ENCODE assay signal across 25 cellular contexts in the genomic region with DNA sequence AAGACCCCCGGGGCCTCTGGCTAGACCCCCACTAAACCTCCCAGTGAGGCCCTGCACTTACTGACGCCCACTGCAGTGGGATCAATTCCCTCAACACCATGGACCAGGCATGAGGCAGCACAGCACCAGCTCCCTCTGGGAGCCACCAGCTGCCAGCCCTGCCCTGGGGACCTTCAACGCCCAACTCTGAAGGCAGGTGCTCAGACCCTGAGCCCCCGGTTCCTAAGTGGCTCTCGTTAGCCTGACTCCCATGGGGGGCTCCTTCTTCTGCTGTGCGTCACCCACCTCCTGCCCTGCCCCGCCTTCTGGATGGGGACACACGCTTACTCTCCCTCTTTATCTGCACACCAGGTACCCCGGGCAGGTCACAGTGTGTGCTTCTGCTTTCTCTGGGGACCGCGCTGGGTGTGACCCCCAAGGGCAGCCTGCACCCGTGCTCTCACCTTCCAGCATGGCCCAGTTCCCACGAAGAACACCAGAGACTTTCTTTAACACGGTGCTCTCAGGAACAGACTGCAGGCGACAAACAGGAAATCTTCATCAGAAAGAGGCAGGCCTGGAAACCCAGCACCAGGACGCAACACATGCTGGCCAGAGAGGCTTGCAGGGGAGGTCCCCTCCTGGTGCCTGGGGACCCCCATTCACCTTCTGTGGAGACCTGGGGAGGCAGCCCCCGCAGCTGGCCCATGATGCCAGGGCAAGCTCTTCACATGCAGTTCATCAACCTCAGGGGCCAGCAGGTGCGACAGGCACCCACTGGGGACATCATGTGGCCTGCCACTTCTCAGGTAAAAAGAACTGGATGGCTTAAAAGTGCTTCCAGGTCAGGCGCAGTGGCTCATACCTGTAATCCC.
"Had no signal": no experiment of that assay in that cellular context is flagged by ENCODE, and none has a peak within 500 bp of the region (broad histone marks: within the 10 kb centered on the region; RNA-seq: fewer than 3 reads in every experiment).

No MANE protein-coding gene starts in this region.

- H3K9me3 Mint-ChIP-seq: activated CD4-positive, alpha-beta memory T cell treated with anti-CD3 and anti-CD28 coated beads for 36 hours; activated naive CD8-positive, alpha-beta T cell treated with anti-CD3 and anti-CD28 coated beads, Interleukin-2, amount 10 ng/mL, durations not matched to agents 7 days and 5 days; activated T-helper 17 cell treated with anti-CD3 and anti-CD28 coated beads, Interleukin-2, amount 50 U/mL, for 72 hours; mesothelial cell of epicardium; naive thymus-derived CD8-positive, alpha-beta T cell had no signal

- H3K4me3 ChIP-seq: colonic mucosa, dorsolateral prefrontal cortex, esophagus muscularis mucosa, left ventricle myocardium inferior, testis, vagina had no signal

- H3K27ac Mint-ChIP-seq: activated CD4-positive, alpha-beta memory T cell treated with anti-CD3 and anti-CD28 coated beads for 36 hours; activated CD8-positive, alpha-beta memory T cell treated with anti-CD3 and anti-CD28 coated beads, Interleukin-2, amount 10 ng/mL, durations not matched to agents 7 days and 5 days; activated naive CD8-positive, alpha-beta T cell treated with anti-CD3 and anti-CD28 coated beads, Interleukin-2, amount 10 ng/mL, durations not matched to agents 7 days and 5 days; activated T-helper 17 cell treated with anti-CD3 and anti-CD28 coated beads, Interleukin-2, amount 50 U/mL, for 72 hours; mesothelial cell of epicardium; progenitor cell of endocrine pancreas had no signal

- H3K27ac ChIP-seq: colonic mucosa, dorsolateral prefrontal cortex, esophagus muscularis mucosa, left ventricle myocardium inferior, testis, vagina had no signal

- H3K9me3 ChIP-seq: colonic mucosa, esophagus muscularis mucosa, left ventricle myocardium inferior, testis, vagina had no signal

- DNase-seq: activated CD4-positive, alpha-beta memory T cell treated with anti-CD3 and anti-CD28 coated beads for 36 hours; activated CD4-positive, alpha-beta T cell treated with anti-CD3 and anti-CD28 coated beads for 48 hours; activated CD8-positive, alpha-beta memory T cell treated with anti-CD3 and anti-CD28 coated beads, Interleukin-2, amount 10 ng/mL, durations not matched to agents 7 days and 5 days; activated naive CD8-positive, alpha-beta T cell treated with anti-CD3 and anti-CD28 coated beads, Interleukin-2, amount 10 ng/mL, durations not matched to agents 7 days and 5 days; activated T-cell treated with anti-CD3 and anti-CD28 coated beads for 4 hours; amygdala; colonic mucosa; dorsolateral prefrontal cortex; effector memory CD8-positive, alpha-beta T cell; hippocampal formation; kidney glomerular epithelial cell; left ventricle myocardium inferior; retina; stimulated activated CD4-positive, alpha-beta T cell treated with anti-CD3 and anti-CD28 coated beads, Interleukin-2, amount 100 ng/mL, for 48 hours; stimulated activated CD8-positive, alpha-beta memory T cell treated with anti-CD3 and anti-CD28 coated beads, Interleukin-4, amount 100 ng/mL, for 48 hours; stimulated activated naive CD4-positive, alpha-beta T cell; T-helper 9 cell; testis; trophoblast cell had no signal

- H3K4me1 ChIP-seq: colonic mucosa, esophagus muscularis mucosa, left ventricle myocardium inferior, testis, vagina had no signal

- ATAC-seq: activated CD8-positive, alpha-beta memory T cell treated with anti-CD3 and anti-CD28 coated beads, Interleukin-2, amount 10 ng/mL, durations not matched to agents 7 days and 5 days; activated T-helper 17 cell treated with anti-CD3 and anti-CD28 coated beads, Interleukin-2, amount 50 U/mL, for 72 hours; effector memory CD8-positive, alpha-beta T cell; naive thymus-derived CD8-positive, alpha-beta T cell had no signal

- H3K27me3 ChIP-seq: colonic mucosa, dorsolateral prefrontal cortex, esophagus muscularis mucosa, testis, vagina had no signal

- H3K27me3 Mint-ChIP-seq: activated CD4-positive, alpha-beta memory T cell treated with anti-CD3 and anti-CD28 coated beads for 36 hours; activated CD8-positive, alpha-beta memory T cell treated with anti-CD3 and anti-CD28 coated beads, Interleukin-2, amount 10 ng/mL, durations not matched to agents 7 days and 5 days; activated naive CD8-positive, alpha-beta T cell treated with anti-CD3 and anti-CD28 coated beads, Interleukin-2, amount 10 ng/mL, durations not matched to agents 7 days and 5 days; activated T-helper 17 cell treated with anti-CD3 and anti-CD28 coated beads, Interleukin-2, amount 50 U/mL, for 72 hours; effector memory CD8-positive, alpha-beta T cell; naive thymus-derived CD8-positive, alpha-beta T cell; progenitor cell of endocrine pancreas had no signal

- H3K4me1 Mint-ChIP-seq: mesothelial cell of epicardium had no signal

- H3K4me3 Mint-ChIP-seq: activated CD4-positive, alpha-beta memory T cell treated with anti-CD3 and anti-CD28 coated beads for 36 hours; activated CD8-positive, alpha-beta memory T cell treated with anti-CD3 and anti-CD28 coated beads, Interleukin-2, amount 10 ng/mL, durations not matched to agents 7 days and 5 days; activated naive CD8-positive, alpha-beta T cell treated with anti-CD3 and anti-CD28 coated beads, Interleukin-2, amount 10 ng/mL, durations not matched to agents 7 days and 5 days; activated T-helper 17 cell treated with anti-CD3 and anti-CD28 coated beads, Interleukin-2, amount 50 U/mL, for 72 hours; effector memory CD8-positive, alpha-beta T cell; mesothelial cell of epicardium had no signal
